In the genomic region with DNA sequence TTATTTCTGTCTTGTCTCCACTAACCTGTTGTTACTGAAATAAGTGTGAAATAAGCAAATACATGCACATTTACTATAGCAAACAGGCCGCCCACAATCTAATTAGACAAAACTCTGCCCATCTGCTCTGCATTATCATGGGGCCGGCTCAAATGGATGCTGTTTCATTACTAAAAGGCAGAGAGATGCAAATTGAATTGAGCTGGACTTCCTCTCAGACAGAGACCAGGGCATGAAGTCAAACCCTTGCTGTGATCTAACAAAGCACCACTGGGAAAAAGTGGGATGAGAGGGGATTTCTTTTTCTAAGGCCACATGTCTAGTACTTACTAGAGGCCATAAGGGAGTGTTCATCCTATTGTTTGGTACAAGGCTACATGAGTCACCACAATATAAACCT, we compare ENCODE assay signal across 26 cellular contexts.
A peak's percentile ranks its signal among the peaks of the same experiment; 100 is the strongest.
DNase-seq lines count a peak whose midpoint lies in the region; ATAC-seq, FAIRE-seq and TF ChIP-seq lines count a peak whose summit lies in the region.
"Had no signal": no experiment of that assay in that cellular context is flagged by ENCODE, and none has a peak within 500 bp of the region (broad histone marks: within the 10 kb centered on the region; RNA-seq: fewer than 3 reads in every experiment).

No MANE protein-coding gene starts in this region.

- no peak for TF ChIP-seq POLR2A in GM18505 (IDR thresholded peaks at IDR 0.05; ENCODE audit: borderline replicate concordance, extremely low read depth, insufficient read depth, insufficient read length)

- ATAC-seq in GM18505 (IDR thresholded peaks at IDR 0.05; ENCODE audit: unreplicated experiment): no peak
- ATAC-seq in pancreas: no peak
- ATAC-seq: activated CD8-positive, alpha-beta T cell treated with anti-CD3 and anti-CD28 coated beads for 36 hours; activated naive CD4-positive, alpha-beta T cell treated with anti-CD3 and anti-CD28 coated beads, Interleukin-2, amount 50 U/mL, for 72 hours; CD8-positive, alpha-beta T cell; heart right ventricle; right lobe of liver; stimulated activated effector memory CD8-positive, alpha-beta T cell treated with anti-CD3 and anti-CD28 coated beads, Interleukin-12 subunit alpha, Interleukin-12 subunit beta, amount 100 ng/mL, for 72 hours had no signal

- H3K4me1 ChIP-seq in A673 (ENCODE audit: insufficient read depth, low read length, poor library complexity, severe bottlenecking) (no peaks in the 10 kb centered on the region), pancreas (no peaks in the 10 kb centered on the region)
- H3K4me1 ChIP-seq: colonic mucosa, heart right ventricle, right lobe of liver had no signal

- POLR2A ChIA-PET in A673 (lab: Charles Lee; ENCODE audit: low non-redundant PET): no interaction called here

- FAIRE-seq in pancreas (lab: Jason Lieb, UNC): no peak
- FAIRE-seq: H54 had no signal

- H3K4me3 ChIP-seq in A673 (ENCODE audit: low read depth, low read length, poor library complexity, severe bottlenecking) (no peak overlapping the region), WERI-Rb-1 (ENCODE audit: low read depth, low read length) (no peak overlapping the region), pancreas (no peak overlapping the region)
- H3K4me3 ChIP-seq: colonic mucosa, heart right ventricle, MG63, right lobe of liver had no signal

- peak; percentile 56 for DNase-seq in A673 (ENCODE audit: low spot score)
- peak; percentile 22 for DNase-seq in NCI-H1048 (lab: John Stamatoyannopoulos, UW)
- DNase-seq in NCI-H524 (lab: John Stamatoyannopoulos, UW): peak; percentile 70 to 88
- peak; percentile 8 for DNase-seq in WERI-Rb-1
- DNase-seq in GM19238 (ENCODE audit: insufficient read length, low spot score): no peak
- no peak for DNase-seq in NOMO-1 (lab: John Stamatoyannopoulos, UW; ENCODE audit: unreplicated experiment in 2 of 2)
- no peak for DNase-seq in pancreas
- DNase-seq: activated CD8-positive, alpha-beta T cell treated with anti-CD3 and anti-CD28 coated beads for 36 hours; AML-193; anterior cingulate cortex; CD8-positive, alpha-beta T cell; colonic mucosa; heart right ventricle; KG1; MG63; NCI-H1436 treated with DMSO at 0.1 percent for 48 hours; NCI-H226; nephron progenitor cell; right lobe of liver; RPMI8226; stimulated activated CD4-positive, alpha-beta T cell treated with anti-CD3 and anti-CD28 coated beads, Interleukin-4, amount 100 ng/mL, for 24 hours; T-helper 2 cell had no signal

- CTCF ChIA-PET in A673 (lab: Charles Lee): interaction anchor here (0.9 kb wide), 1 partner anchor 9 kb away, joined by 3 read pairs; no protein-coding TSS in a partner anchor

- H3K9me3 ChIP-seq in A673 (ENCODE audit: low read depth, low read length, poor library complexity, severe bottlenecking): no peaks in the 10 kb centered on the region
- H3K9me3 ChIP-seq in WERI-Rb-1 (ENCODE audit: severe bottlenecking): no peaks in the 10 kb centered on the region
- no peaks in the 10 kb centered on the region for H3K9me3 ChIP-seq in pancreas
- H3K9me3 ChIP-seq: colonic mucosa, heart right ventricle, MG63, right lobe of liver had no signal

- no TSS peak for BruUV-seq in A673 (replicated peaks; lab: Mats Ljungman, UMichigan)

- H3K27me3 ChIP-seq in A673 (replicated peaks; ENCODE audit: insufficient read depth, low read depth, low read length, poor library complexity) (no peaks in the 10 kb centered on the region), WERI-Rb-1 (ENCODE audit: insufficient read depth, low read depth, severe bottlenecking) (no peaks in the 10 kb centered on the region), pancreas (no peaks in the 10 kb centered on the region)
- H3K27me3 ChIP-seq: colonic mucosa, heart right ventricle, MG63, right lobe of liver had no signal

- 65 to 70% methylated on average over 2 of the region's 2 CpGs for WGBS in pancreas, 2 donors

- H3K27ac ChIP-seq in A673 (ENCODE audit: low read depth, low read length, poor library complexity, severe bottlenecking) (no peak overlapping the region), WERI-Rb-1 (no peak overlapping the region), pancreas (no peak overlapping the region)
- H3K27ac ChIP-seq: colonic mucosa, heart right ventricle, right lobe of liver had no signal

- no peak for TF ChIP-seq CTCF in A673 (conservative IDR thresholded peaks at IDR 0.05; ENCODE audit: low read depth, low read length)
- TF ChIP-seq CTCF in WERI-Rb-1 (IDR thresholded peaks at IDR 0.05; ENCODE audit: low read depth, low read length): no peak
- no peak for TF ChIP-seq CTCF in pancreas (IDR thresholded peaks at IDR 0.05)

- no peaks in the 10 kb centered on the region for H3K36me3 ChIP-seq in A673 (ENCODE audit: insufficient read depth, low read length, poor library complexity, severe bottlenecking)
- H3K36me3 ChIP-seq in WERI-Rb-1: no peaks in the 10 kb centered on the region
- no peaks in the 10 kb centered on the region for H3K36me3 ChIP-seq in pancreas
- H3K36me3 ChIP-seq: colonic mucosa, heart right ventricle, MG63, right lobe of liver had no signal

- intact Hi-C loops in A673 (cut with micrococcal nuclease; ENCODE audit: unreplicated experiment) (no loop called here), pancreas (cut with DNase I) (no loop called here)

Comparison
In these comparisons a context has a peak if more than half of its experiments do, and no peak if none do; other contexts are left out.
1. DNase-seq: peak in A673 (single experiment), NCI-H1048 (single experiment), NCI-H524 (2 of 2) and WERI-Rb-1 (single experiment); none in GM19238 (single experiment), NOMO-1 (0 of 2) and pancreas (0 of 6).